10 cellular contexts compared by ENCODE assay signal in genomic region chr1:12405325-12406217, GRCh38.
A peak's percentile ranks its signal among the peaks of the same experiment; 100 is the strongest.
DNase-seq lines count a peak whose midpoint lies in the region; ATAC-seq and TF ChIP-seq lines count a peak whose summit lies in the region.
"Had no signal": no experiment of that assay in that cellular context is flagged by ENCODE, and none has a peak within 500 bp of the region (broad histone marks: within the 10 kb centered on the region; RNA-seq: fewer than 3 reads in every experiment).

No MANE protein-coding gene starts in this region.

- TF ChIP-seq CTCF in astrocyte of the spinal cord (IDR thresholded peaks at IDR 0.05; ENCODE audit: low read depth, low read length), result peak; percentile 18
- TF ChIP-seq CTCF in kidney epithelial cell (IDR thresholded peaks at IDR 0.05; ENCODE audit: insufficient read depth, low read length, poor library complexity, severe bottlenecking), result peak; percentile 3

- in situ Hi-C loops in astrocyte of the spinal cord (cut with HindIII; ENCODE audit: low sequenced_read_pairs), result no loop called here

- DNase-seq in LoVo (ENCODE audit: low spot score) (peak; percentile 5), astrocyte of the spinal cord (ENCODE audit: low read depth, low spot score) (peak; percentile 30), kidney epithelial cell (ENCODE audit: low read depth) (no peak), substantia nigra (lab: John Stamatoyannopoulos, UW) (peak in 2 of 49 donors; percentile 5 to 14), C1 segment of cervical spinal cord (lab: John Stamatoyannopoulos, UW) (no peak)
- DNase-seq: activated CD4-positive, alpha-beta T cell treated with anti-CD3 and anti-CD28 coated beads, Interleukin-2, amount 50 U/mL, for 4 hours; NCI-H524 had no signal

- no peaks in the 10 kb centered on the region for H3K36me3 ChIP-seq in kidney epithelial cell (ENCODE audit: control insufficient read depth, insufficient read depth, low read length)

- ATAC-seq in HG02973 (IDR thresholded peaks at IDR 0.05; ENCODE audit: unreplicated experiment) (no peak), GM19395 (IDR thresholded peaks at IDR 0.05; ENCODE audit: unreplicated experiment) (no peak)

- H3K4me3 ChIP-seq in astrocyte of the spinal cord (ENCODE audit: low read depth, low read length) (no peak overlapping the region), kidney epithelial cell (ENCODE audit: low read depth, low read length) (no peak overlapping the region)

- H3K27ac ChIP-seq in substantia nigra (ENCODE audit: low read depth, low read length, poor library complexity, severe bottlenecking), result peak overlapping the region; percentile 7
- H3K27ac ChIP-seq: epithelial cell of prostate had no signal

- no peaks in the 10 kb centered on the region for H3K27me3 ChIP-seq in kidney epithelial cell (ENCODE audit: control insufficient read depth, insufficient read depth, low read length)

Comparison
In these comparisons a context has a peak if more than half of its experiments do, and no peak if none do; other contexts are left out.
1. DNase-seq: peak in LoVo (single experiment) and astrocyte of the spinal cord (single experiment); none in kidney epithelial cell (single experiment) and C1 segment of cervical spinal cord (0 of 14).